8 cellular contexts compared by ENCODE assay signal in genomic region chr10:63266337-63267327, GRCh38.
DNase-seq lines count a peak whose midpoint lies in the region; ATAC-seq, FAIRE-seq and TF ChIP-seq lines count a peak whose summit lies in the region.

No MANE protein-coding gene starts in this region.

- FAIRE-seq in colon (lab: Jason Lieb, UNC), result peak; percentile 87

- CTCF ChIA-PET in Calu3 (lab: Charles Lee), result interaction anchor here (0.6 to 0.7 kb wide), 2 partner anchors 97 to 198 kb away, joined by 3 to 4 read pairs; no protein-coding TSS in a partner anchor
- CTCF ChIA-PET in naive thymus-derived CD4-positive, alpha-beta T cell (lab: Charles Lee), result interaction anchor here (0.9 to 1.6 kb wide), 4 partner anchors 25 to 362 kb away, joined by 3 to 4 read pairs (median 3); no protein-coding TSS in a partner anchor

- H3K36me3 Mint-ChIP-seq in Calu3 (ENCODE audit: insufficient read depth, unreplicated experiment), result peaks cover 56% of the 10 kb centered on the region
- H3K36me3 Mint-ChIP-seq in naive thymus-derived CD4-positive, alpha-beta T cell, result peaks cover 0 to 13% (median 2%) of the 10 kb centered on the region in 5 donors

- H3K4me3 Mint-ChIP-seq in Calu3 (ENCODE audit: low read depth, unreplicated experiment), result peak overlapping the region; percentile 93
- peak overlapping the region; percentile 93 to 99 (median 98) for H3K4me3 Mint-ChIP-seq in naive thymus-derived CD4-positive, alpha-beta T cell

- H3K4me1 Mint-ChIP-seq in Calu3 (ENCODE audit: low read depth, unreplicated experiment), result peaks cover 25% of the 10 kb centered on the region
- H3K4me1 Mint-ChIP-seq in naive thymus-derived CD4-positive, alpha-beta T cell, result peaks cover 13 to 45% (median 27%) of the 10 kb centered on the region in 7 donors

- DNase-seq in Calu3 (no peak), M059J (ENCODE audit: low read depth) (peak; percentile 15), ureter (ENCODE audit: low spot score) (no peak), NK-92 (lab: John Stamatoyannopoulos, UW; ENCODE audit: unreplicated experiment) (no peak)
- peak in 2 of 9 donors; percentile 18 to 24 for DNase-seq in naive thymus-derived CD4-positive, alpha-beta T cell
- DNase-seq in stimulated activated CD4-positive, alpha-beta T cell treated with anti-CD3 and anti-CD28 coated beads, Interleukin-4, amount 100 ng/mL, for 1 hour, result no peak

- TF ChIP-seq CTCF in Calu3 (IDR thresholded peaks at IDR 0.05; ENCODE audit: unreplicated experiment), result no peak

- intact Hi-C loops in Calu3 (cut with micrococcal nuclease; ENCODE audit: unreplicated experiment), result loop anchor here (2.0 to 10.0 kb wide), 5 partner anchors 30 to 362 kb away; partner anchors contain the start of gene REEP3
- intact Hi-C loops in naive thymus-derived CD4-positive, alpha-beta T cell (cut with micrococcal nuclease), result loop anchor here (1.0 to 10.0 kb wide), 7 partner anchors 8 to 1364 kb away; partner anchors contain the start of gene ARID5B (in 1 of the 2)

- peak overlapping the region; percentile 85 for H3K4me3 ChIP-seq in naive thymus-derived CD4-positive, alpha-beta T cell (ENCODE audit: low read length)

- no peaks in the 10 kb centered on the region for H3K36me3 ChIP-seq in naive thymus-derived CD4-positive, alpha-beta T cell (ENCODE audit: control insufficient read depth in 2 of 3, insufficient read depth in 3 of 3, low read length in 3 of 3)

- peak overlapping the region; percentile 91 for H3K27ac ChIP-seq in naive thymus-derived CD4-positive, alpha-beta T cell (ENCODE audit: low read depth, low read length)

- H3K9me3 Mint-ChIP-seq in Calu3 (ENCODE audit: low read depth, unreplicated experiment), result no peaks in the 10 kb centered on the region
- H3K9me3 Mint-ChIP-seq in naive thymus-derived CD4-positive, alpha-beta T cell, result no peaks in the 10 kb centered on the region

- H3K4me1 ChIP-seq in naive thymus-derived CD4-positive, alpha-beta T cell (ENCODE audit: control insufficient read depth in 2 of 2, insufficient read depth in 2 of 2, low read length in 2 of 2), result peaks cover 17 to 28% of the 10 kb centered on the region in 2 donors

- H3K9me3 ChIP-seq in naive thymus-derived CD4-positive, alpha-beta T cell (ENCODE audit: control insufficient read depth in 2 of 3, low read length in 3 of 3), result no peaks in the 10 kb centered on the region

- no peaks in the 10 kb centered on the region for H3K27me3 Mint-ChIP-seq in Calu3 (ENCODE audit: unreplicated experiment)
- H3K27me3 Mint-ChIP-seq in naive thymus-derived CD4-positive, alpha-beta T cell, result no peaks in the 10 kb centered on the region

- no peak for ATAC-seq in naive thymus-derived CD4-positive, alpha-beta T cell
- ATAC-seq in HG03378 (IDR thresholded peaks at IDR 0.05; ENCODE audit: unreplicated experiment), result no peak

- BruUV-seq in Calu3 (replicated peaks; lab: Mats Ljungman, UMichigan), result no TSS peak

- peak overlapping the region; percentile 99 for H3K27ac Mint-ChIP-seq in Calu3 (ENCODE audit: unreplicated experiment)
- H3K27ac Mint-ChIP-seq in naive thymus-derived CD4-positive, alpha-beta T cell, result peak overlapping the region; percentile 81 to 100 (median 98)

- no peaks in the 10 kb centered on the region for H3K27me3 ChIP-seq in naive thymus-derived CD4-positive, alpha-beta T cell (ENCODE audit: control insufficient read depth in 2 of 2, insufficient read depth in 2 of 2, low read length in 2 of 2)

- POLR2A ChIA-PET in naive thymus-derived CD4-positive, alpha-beta T cell (lab: Charles Lee), result interaction anchor here (1.2 to 3.0 kb wide), 3 partner anchors 7 to 199 kb away, joined by 4 to 20 read pairs (median 4); partner anchors contain the start of gene JMJD1C
